18 cellular contexts compared by ENCODE assay signal in genomic region chr6:165832471-165832836, GRCh38.
"Had no signal": no experiment of that assay in that cellular context is flagged by ENCODE, and none has a peak within 500 bp of the region (broad histone marks: within the 10 kb centered on the region; RNA-seq: fewer than 3 reads in every experiment).

No MANE protein-coding gene starts in this region.

- DNase-seq: activated B cell treated with CpG ODN at 0.5 μM for 24 hours; activated CD4-positive, alpha-beta memory T cell treated with anti-CD3 and anti-CD28 coated beads for 36 hours; activated CD8-positive, alpha-beta memory T cell treated with anti-CD3 and anti-CD28 coated beads, Interleukin-2, amount 50 U/mL, for 48 hours; activated gamma-delta T cell treated with Interleukin-2 at 50 U/mL for 16 hours; activated naive CD4-positive, alpha-beta T cell treated with anti-CD3 and anti-CD28 coated beads, Interleukin-2, amount 50 U/mL, for 16 hours; activated T-cell treated with anti-CD3 and anti-CD28 coated beads, Interleukin-2, amount 50 U/mL, for 24 hours; anterior cingulate cortex; cerebellar nuclear complex; colonic mucosa; effector CD8-positive, alpha-beta T cell; left ventricle myocardium inferior; pancreas; stimulated activated CD4-positive, alpha-beta T cell treated with anti-CD3 and anti-CD28 coated beads, Interleukin-1b, Interleukin-23, amount 100 ng/mL, for 48 hours; stimulated activated CD4-positive, alpha-beta T cell treated with anti-CD3 and anti-CD28 coated beads, Interleukin-4, amount 100 ng/mL, for 4 hours; stimulated activated CD8-positive, alpha-beta memory T cell treated with anti-CD3 and anti-CD28 coated beads, Interleukin-4, amount 100 ng/mL, for 48 hours had no signal

- H3K9me3 Mint-ChIP-seq: activated B cell treated with CpG ODN at 0.5 μM for 24 hours; activated CD4-positive, alpha-beta memory T cell treated with anti-CD3 and anti-CD28 coated beads for 36 hours; activated T-cell treated with anti-CD3 and anti-CD28 coated beads, Interleukin-2, amount 50 U/mL, for 24 hours; activated T-helper 17 cell treated with anti-CD3 and anti-CD28 coated beads, Interleukin-2, amount 50 U/mL, for 72 hours; stimulated activated memory B cell treated with anti-CD40 and anti-IgM and Interleukin-4, amounts not matched to agents 10 μg/mL and 1 μg/mL and 100 μg/mL, for 72 hours had no signal

- H3K27ac Mint-ChIP-seq: activated B cell treated with CpG ODN at 0.5 μM for 24 hours; activated CD4-positive, alpha-beta memory T cell treated with anti-CD3 and anti-CD28 coated beads for 36 hours; activated T-cell treated with anti-CD3 and anti-CD28 coated beads, Interleukin-2, amount 50 U/mL, for 24 hours; activated T-helper 17 cell treated with anti-CD3 and anti-CD28 coated beads, Interleukin-2, amount 50 U/mL, for 72 hours; stimulated activated memory B cell treated with anti-CD40 and anti-IgM and Interleukin-4, amounts not matched to agents 10 μg/mL and 1 μg/mL and 100 μg/mL, for 72 hours had no signal

- H3K36me3 Mint-ChIP-seq: activated CD4-positive, alpha-beta memory T cell treated with anti-CD3 and anti-CD28 coated beads for 36 hours; stimulated activated memory B cell treated with anti-CD40 and anti-IgM and Interleukin-4, amounts not matched to agents 10 μg/mL and 1 μg/mL and 100 μg/mL, for 72 hours had no signal

- ATAC-seq: activated T-helper 17 cell treated with anti-CD3 and anti-CD28 coated beads, Interleukin-2, amount 50 U/mL, for 72 hours; pancreas; stimulated activated memory B cell treated with anti-CD40 and anti-IgM and Interleukin-4, amounts not matched to agents 10 μg/mL and 1 μg/mL and 100 μg/mL, for 72 hours had no signal

- H3K4me3 Mint-ChIP-seq: activated B cell treated with CpG ODN at 0.5 μM for 24 hours; activated CD4-positive, alpha-beta memory T cell treated with anti-CD3 and anti-CD28 coated beads for 36 hours; activated T-cell treated with anti-CD3 and anti-CD28 coated beads, Interleukin-2, amount 50 U/mL, for 24 hours; activated T-helper 17 cell treated with anti-CD3 and anti-CD28 coated beads, Interleukin-2, amount 50 U/mL, for 72 hours; nephron; stimulated activated memory B cell treated with anti-CD40 and anti-IgM and Interleukin-4, amounts not matched to agents 10 μg/mL and 1 μg/mL and 100 μg/mL, for 72 hours had no signal
